In genomic region chr2:182545420-182546167, GRCh38 we compare ENCODE assay signal across 12 cellular contexts.
DNase-seq lines count a peak whose midpoint lies in the region; ATAC-seq lines count a peak whose summit lies in the region.
"Had no signal": no experiment of that assay in that cellular context is flagged by ENCODE, and none has a peak within 500 bp of the region (broad histone marks: within the 10 kb centered on the region; RNA-seq: fewer than 3 reads in every experiment).

No MANE protein-coding gene starts in this region.

- no peaks in the 10 kb centered on the region for H3K27me3 ChIP-seq in aorta (ENCODE audit: control insufficient read depth in 1 of 2, insufficient read depth in 2 of 2, low read length in 1 of 2)
- H3K27me3 ChIP-seq: neutrophil, tibial artery had no signal

- peak; percentile 61 for ATAC-seq in GM18907 (IDR thresholded peaks at IDR 0.05; ENCODE audit: unreplicated experiment)
- peak; percentile 58 for ATAC-seq in GM21737 (IDR thresholded peaks at IDR 0.05; ENCODE audit: unreplicated experiment)
- peak; percentile 69 for ATAC-seq in HG03135 (IDR thresholded peaks at IDR 0.05; ENCODE audit: unreplicated experiment)
- ATAC-seq in aorta (ENCODE audit: low FRiP score), result no peak

- no peak overlapping the region for H3K27ac ChIP-seq in aorta (ENCODE audit: low read depth in 1 of 2, low read length in 2 of 2)
- H3K27ac ChIP-seq: neutrophil, tibial artery had no signal

- no peaks in the 10 kb centered on the region for H3K4me1 ChIP-seq in aorta (ENCODE audit: control insufficient read depth in 1 of 2, insufficient read depth in 2 of 2, low read length in 2 of 2)

- H3K4me3 ChIP-seq in aorta (ENCODE audit: low read length in 2 of 2), result no peak overlapping the region
- H3K4me3 ChIP-seq: tibial artery had no signal

- peak; percentile 44 for DNase-seq in kidney tubule cell (ENCODE audit: low spot score)
- DNase-seq in effector CD8-positive, alpha-beta T cell (lab: John Stamatoyannopoulos, UW), result no peak
- no peak for DNase-seq in GM03348 (ENCODE audit: low spot score)
- DNase-seq in ecto neural progenitor cell (ENCODE audit: low spot score), result no peak
- DNase-seq in aorta, result no peak
- DNase-seq: kidney, NCI-H187 treated with DMSO at 0.1 percent for 48 hours, tibial artery had no signal

- WGBS in aorta, 2 donors, result 80 to 85% methylated on average over 3 of the region's 3 CpGs

- no peaks in the 10 kb centered on the region for H3K36me3 ChIP-seq in aorta (ENCODE audit: control insufficient read depth in 1 of 2, insufficient read depth in 2 of 2, low read length in 1 of 2)
- H3K36me3 ChIP-seq: neutrophil, tibial artery had no signal

- intact Hi-C loops in aorta (cut with DNase I), result no loop called here

- no peaks in the 10 kb centered on the region for H3K9me3 ChIP-seq in aorta (ENCODE audit: control insufficient read depth, low read length)
- H3K9me3 ChIP-seq: neutrophil, tibial artery had no signal
